Comparison of ENCODE assay signal across 1 cellular context in the genomic region with DNA sequence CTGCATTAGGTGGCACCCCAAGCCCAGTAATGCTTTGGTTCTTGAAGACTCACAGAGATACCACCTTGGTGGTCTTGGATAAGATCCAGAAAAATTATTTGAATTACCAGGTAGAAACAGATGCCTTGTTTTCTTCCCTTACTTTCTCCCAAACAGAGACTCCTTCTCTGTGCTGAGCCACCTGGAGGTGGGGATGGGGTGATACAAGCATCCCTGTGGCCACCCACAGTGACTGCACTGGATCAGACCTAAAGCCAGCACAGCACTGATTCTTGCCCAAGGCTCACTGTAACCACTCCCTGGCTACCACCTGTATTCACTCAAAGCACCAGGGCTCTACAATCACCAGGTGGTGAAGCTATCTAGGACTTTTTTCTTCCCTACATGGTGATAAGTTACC.
TF ChIP-seq lines count a peak whose summit lies in the region.

No MANE protein-coding gene starts in this region.

TF ChIP-seq in WTC11, 78 proteins besides CTCF, POLR2A, EP300 and RAD21 (continued from another document):
- no peak for TF ChIP-seq E2F4 (CRISPR knock-in tag; IDR thresholded peaks at IDR 0.05; ENCODE audit: borderline replicate concordance, low read depth)
- no peak for TF ChIP-seq MXD4 (CRISPR knock-in tag; IDR thresholded peaks at IDR 0.05; ENCODE audit: borderline replicate concordance)
- no peak for TF ChIP-seq SMAD3 (CRISPR knock-in tag; IDR thresholded peaks at IDR 0.05; ENCODE audit: borderline replicate concordance)
- TF ChIP-seq HMGXB4 (CRISPR knock-in tag; IDR thresholded peaks at IDR 0.05), result no peak
- no peak for TF ChIP-seq HMGA2 (CRISPR knock-in tag; IDR thresholded peaks at IDR 0.05)
- TF ChIP-seq ZNF423 (CRISPR knock-in tag; IDR thresholded peaks at IDR 0.05), result no peak
- no peak for TF ChIP-seq ZNF671 (CRISPR knock-in tag; IDR thresholded peaks at IDR 0.05)
- TF ChIP-seq, protein P1, sequence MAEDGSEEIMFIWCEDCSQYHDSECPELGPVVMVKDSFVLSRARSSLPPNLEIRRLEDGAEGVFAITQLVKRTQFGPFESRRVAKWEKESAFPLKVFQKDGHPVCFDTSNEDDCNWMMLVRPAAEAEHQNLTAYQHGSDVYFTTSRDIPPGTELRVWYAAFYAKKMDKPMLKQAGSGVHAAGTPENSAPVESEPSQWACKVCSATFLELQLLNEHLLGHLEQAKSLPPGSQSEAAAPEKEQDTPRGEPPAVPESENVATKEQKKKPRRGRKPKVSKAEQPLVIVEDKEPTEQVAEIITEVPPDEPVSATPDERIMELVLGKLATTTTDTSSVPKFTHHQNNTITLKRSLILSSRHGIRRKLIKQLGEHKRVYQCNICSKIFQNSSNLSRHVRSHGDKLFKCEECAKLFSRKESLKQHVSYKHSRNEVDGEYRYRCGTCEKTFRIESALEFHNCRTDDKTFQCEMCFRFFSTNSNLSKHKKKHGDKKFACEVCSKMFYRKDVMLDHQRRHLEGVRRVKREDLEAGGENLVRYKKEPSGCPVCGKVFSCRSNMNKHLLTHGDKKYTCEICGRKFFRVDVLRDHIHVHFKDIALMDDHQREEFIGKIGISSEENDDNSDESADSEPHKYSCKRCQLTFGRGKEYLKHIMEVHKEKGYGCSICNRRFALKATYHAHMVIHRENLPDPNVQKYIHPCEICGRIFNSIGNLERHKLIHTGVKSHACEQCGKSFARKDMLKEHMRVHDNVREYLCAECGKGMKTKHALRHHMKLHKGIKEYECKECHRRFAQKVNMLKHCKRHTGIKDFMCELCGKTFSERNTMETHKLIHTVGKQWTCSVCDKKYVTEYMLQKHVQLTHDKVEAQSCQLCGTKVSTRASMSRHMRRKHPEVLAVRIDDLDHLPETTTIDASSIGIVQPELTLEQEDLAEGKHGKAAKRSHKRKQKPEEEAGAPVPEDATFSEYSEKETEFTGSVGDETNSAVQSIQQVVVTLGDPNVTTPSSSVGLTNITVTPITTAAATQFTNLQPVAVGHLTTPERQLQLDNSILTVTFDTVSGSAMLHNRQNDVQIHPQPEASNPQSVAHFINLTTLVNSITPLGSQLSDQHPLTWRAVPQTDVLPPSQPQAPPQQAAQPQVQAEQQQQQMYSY (CRISPR knock-in tag; IDR thresholded peaks at IDR 0.05), result no peak
- TF ChIP-seq CREB1 (CRISPR knock-in tag; IDR thresholded peaks at IDR 0.05), result no peak
- no peak for TF ChIP-seq ZNF425 (CRISPR knock-in tag; conservative IDR thresholded peaks at IDR 0.05)
- no peak for TF ChIP-seq MAX (CRISPR knock-in tag; IDR thresholded peaks at IDR 0.05)
- TF ChIP-seq SP1 (CRISPR knock-in tag; conservative IDR thresholded peaks at IDR 0.05), result no peak
- no peak for TF ChIP-seq CREM (CRISPR knock-in tag; IDR thresholded peaks at IDR 0.05)
- no peak for TF ChIP-seq TEAD4 (CRISPR knock-in tag; IDR thresholded peaks at IDR 0.05)
- TF ChIP-seq SMAD4 (CRISPR knock-in tag; IDR thresholded peaks at IDR 0.05), result no peak
- no peak for TF ChIP-seq OVOL2 (CRISPR knock-in tag; IDR thresholded peaks at IDR 0.05; ENCODE audit: borderline replicate concordance)
- TF ChIP-seq AR (CRISPR knock-in tag; IDR thresholded peaks at IDR 0.05), result no peak
